Comparison of ENCODE assay signal across 23 cellular contexts in the genomic region with DNA sequence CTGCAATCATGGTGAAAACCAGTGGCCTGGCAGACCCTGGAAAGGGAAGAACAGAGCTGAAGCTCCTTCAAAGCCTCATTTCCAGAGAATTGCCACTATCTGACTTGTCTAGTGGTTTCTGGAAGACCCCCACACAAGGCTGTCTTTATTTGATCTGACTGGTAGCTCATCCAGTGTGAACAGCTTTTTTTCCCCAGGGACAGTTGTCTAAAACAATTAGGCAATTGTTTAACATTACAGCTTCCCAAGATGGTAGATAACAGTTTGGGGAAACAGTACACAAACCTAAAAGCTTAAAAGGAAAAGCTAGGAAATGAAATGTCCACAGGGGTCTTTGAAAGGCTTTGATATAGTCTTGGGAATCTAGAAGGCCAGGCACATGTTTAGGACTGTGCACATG.
"Had no signal": no experiment of that assay in that cellular context is flagged by ENCODE, and none has a peak within 500 bp of the region (broad histone marks: within the 10 kb centered on the region; RNA-seq: fewer than 3 reads in every experiment).

No MANE protein-coding gene starts in this region.

- ATAC-seq: left colon; left lung; lower lobe of right lung; natural killer cell; right cardiac atrium; sciatic nerve; stimulated activated effector memory CD8-positive, alpha-beta T cell treated with anti-CD3 and anti-CD28 coated beads, Interleukin-12 subunit alpha, Interleukin-12 subunit beta, amount 100 ng/mL, for 72 hours; upper lobe of right lung had no signal

- DNase-seq: hypothalamus; immature natural killer cell; kidney; left colon; left lung; lower lobe of right lung; mammary epithelial cell; mesenchymal stem cell; naive B cell; natural killer cell; nephron progenitor cell; ovary; right cardiac atrium; stimulated activated CD4-positive, alpha-beta T cell treated with anti-CD3 and anti-CD28 coated beads, Interleukin-12 subunit alpha, Interleukin-12 subunit beta, amount 100 ng/mL, for 4 hours; stimulated activated CD4-positive, alpha-beta T cell treated with anti-CD3 and anti-CD28 coated beads, Interleukin-15, amount 100 ng/mL, for 24 hours; stimulated activated CD4-positive, alpha-beta T cell treated with anti-CD3 and anti-CD28 coated beads, Interleukin-2, amount 100 ng/mL, for 24 hours; stimulated activated CD4-positive, alpha-beta T cell treated with anti-CD3 and anti-CD28 coated beads, Interleukin-4, amount 100 ng/mL, for 1 hour; stimulated activated naive CD4-positive, alpha-beta T cell; tibial artery; trophoblast cell; upper lobe of right lung had no signal
